In the genomic region with DNA sequence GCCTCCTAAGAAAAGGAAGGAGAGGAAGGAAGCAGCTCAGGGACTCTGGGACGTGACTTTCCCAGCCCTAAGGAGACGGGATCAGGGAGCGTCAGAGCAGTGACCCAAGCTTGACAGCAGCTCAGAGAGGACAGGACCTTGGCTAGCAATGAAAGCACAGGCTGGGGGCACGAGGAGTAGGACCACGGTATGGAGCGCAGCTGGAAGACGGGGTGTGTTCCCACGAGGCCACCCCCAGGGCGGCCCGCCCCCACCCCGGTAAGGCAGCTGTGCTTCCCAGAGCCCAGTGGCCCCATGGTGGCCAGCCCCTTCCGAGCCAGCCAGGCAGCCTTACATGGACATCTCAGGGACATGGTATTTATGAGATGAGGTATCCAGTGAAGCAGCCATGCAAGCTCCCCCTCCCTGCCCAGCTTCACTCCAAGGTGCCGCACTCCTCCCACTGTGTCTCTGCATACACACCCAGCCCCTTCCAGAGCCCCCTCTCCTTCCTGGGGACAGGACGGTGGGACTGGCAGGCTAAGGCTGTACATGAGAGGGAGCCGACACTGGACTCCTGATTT, we compare ENCODE assay signal across 15 cellular contexts. TPM values are rescaled to one million over a fixed set of nuclear protein-coding genes. Genes with fewer than 3 reads are reported as not detected.
DNase-seq lines count a peak whose midpoint lies in the region; ATAC-seq and TF ChIP-seq lines count a peak whose summit lies in the region.
"Had no signal": no experiment of that assay in that cellular context is flagged by ENCODE, and none has a peak within 500 bp of the region (broad histone marks: within the 10 kb centered on the region; RNA-seq: fewer than 3 reads in every experiment).

No MANE protein-coding gene starts in this region.

- H3K4me3 Mint-ChIP-seq in activated T-cell treated with anti-CD3 and anti-CD28 coated beads, Interleukin-2, amount 50 U/mL, for 72 hours: no peak overlapping the region
- H3K4me3 Mint-ChIP-seq: activated T-cell treated with anti-CD3 and anti-CD28 coated beads, Interleukin-2, amount 50 U/mL, for 24 hours had no signal

- no peak overlapping the region for H3K27ac Mint-ChIP-seq in activated T-cell treated with anti-CD3 and anti-CD28 coated beads, Interleukin-2, amount 50 U/mL, for 72 hours
- H3K27ac Mint-ChIP-seq: activated T-cell treated with anti-CD3 and anti-CD28 coated beads, Interleukin-2, amount 50 U/mL, for 24 hours had no signal

- H3K27ac ChIP-seq in Panc1 (ENCODE audit: low read length): no peak overlapping the region
- peak overlapping the region in 4 of 5 donors; percentile 78 to 83 (median 80) for H3K27ac ChIP-seq in stomach

- no peak for DNase-seq in Panc1 (ENCODE audit: low read depth, low spot score)
- peak; percentile 74 for DNase-seq in Right ventricle myocardium inferior (ENCODE audit: missing footprints)
- peak; percentile 89 for DNase-seq in mesenteric fat pad (ENCODE audit: low spot score)
- DNase-seq in stomach: peak; percentile 23
- DNase-seq in activated CD4-positive, alpha-beta T cell treated with anti-CD3 and anti-CD28 coated beads, Interleukin-2, amount 50 U/mL, for 1 hour: no peak
- DNase-seq in activated T-cell treated with anti-CD3 and anti-CD28 coated beads, Interleukin-2, amount 50 U/mL, for 72 hours: no peak
- DNase-seq in MV-4-11 (lab: John Stamatoyannopoulos, UW): no peak
- DNase-seq: activated CD4-positive, alpha-beta T cell treated with anti-CD3 and anti-CD28 coated beads for 48 hours; activated T-cell treated with anti-CD3 and anti-CD28 coated beads, Interleukin-2, amount 50 U/mL, for 24 hours; amygdala; GOT3; mesendoderm; NCI-H82; SHP77 had no signal

- no peaks in the 10 kb centered on the region for H3K4me1 Mint-ChIP-seq in activated T-cell treated with anti-CD3 and anti-CD28 coated beads, Interleukin-2, amount 50 U/mL, for 72 hours (ENCODE audit: low read depth)

- TF ChIP-seq POLR2A in stomach (IDR thresholded peaks at IDR 0.05): no peak

- H3K27me3 ChIP-seq in Panc1 (ENCODE audit: control insufficient read depth, insufficient read depth, low read length) (peaks cover 9% of the 10 kb centered on the region; the same call in 1 of the 2 replicates), stomach (no peaks in the 10 kb centered on the region)

- H3K36me3 ChIP-seq in Panc1 (ENCODE audit: control insufficient read depth, insufficient read depth, low read length) (no peaks in the 10 kb centered on the region), stomach (no peaks in the 10 kb centered on the region)

- 64 to 87% (median 78%) methylated on average over 14 to 15 of the region's 15 CpGs for WGBS in stomach, 5 donors

- no peaks in the 10 kb centered on the region for H3K4me1 ChIP-seq in Panc1 (ENCODE audit: control insufficient read depth, insufficient read depth, low read length)
- peaks cover 24 to 79% (median 45%) of the 10 kb centered on the region in 4 donors for H3K4me1 ChIP-seq in stomach

- ATAC-seq in Panc1 (peak; percentile 46; the same call in 1 of the 2 replicates), Right ventricle myocardium inferior (peak; percentile 23), HG03095 (IDR thresholded peaks at IDR 0.05; ENCODE audit: unreplicated experiment) (no peak)
- no peak for ATAC-seq in activated T-cell treated with anti-CD3 and anti-CD28 coated beads, Interleukin-2, amount 50 U/mL, for 72 hours (replicated peaks in 1 of 2)

- no peak overlapping the region for H3K4me3 ChIP-seq in Panc1 (ENCODE audit: low read depth in 2 of 2, low read length in 2 of 2)
- peak overlapping the region in 1 of 4 donors; percentile 5 for H3K4me3 ChIP-seq in stomach

- POLR2A ChIA-PET in Panc1 (lab: Charles Lee): no interaction called here

- H3K9me3 Mint-ChIP-seq in activated T-cell treated with anti-CD3 and anti-CD28 coated beads, Interleukin-2, amount 50 U/mL, for 72 hours: no peaks in the 10 kb centered on the region
- H3K9me3 Mint-ChIP-seq: activated T-cell treated with anti-CD3 and anti-CD28 coated beads, Interleukin-2, amount 50 U/mL, for 24 hours had no signal

- no peaks in the 10 kb centered on the region for H3K27me3 Mint-ChIP-seq in activated T-cell treated with anti-CD3 and anti-CD28 coated beads, Interleukin-2, amount 50 U/mL, for 72 hours (ENCODE audit: low read depth)

- no peak for TF ChIP-seq CTCF in Panc1 (IDR thresholded peaks at IDR 0.05)
- no peak for TF ChIP-seq CTCF in stomach (IDR thresholded peaks at IDR 0.05)

- in situ Hi-C loops in Panc1 (cut with HindIII; ENCODE audit: low pct_unique_long_range_greater_than_20kb, low sequenced_read_pairs): no loop called here

- CTCF ChIA-PET in Panc1 (lab: Charles Lee): interaction anchor here (0.6 kb wide), 2 partner anchors 9 to 24 kb away, joined by 3 to 5 read pairs; no protein-coding TSS in a partner anchor

- H3K9me3 ChIP-seq in Panc1 (ENCODE audit: control insufficient read depth, insufficient read depth, low read depth, low read length) (no peaks in the 10 kb centered on the region), stomach (no peaks in the 10 kb centered on the region)

- no peaks in the 10 kb centered on the region for H3K36me3 Mint-ChIP-seq in activated T-cell treated with anti-CD3 and anti-CD28 coated beads, Interleukin-2, amount 50 U/mL, for 72 hours (ENCODE audit: insufficient read depth in 2 of 2)

- BruUV-seq in Panc1 (replicated peaks; lab: Mats Ljungman, UMichigan): no TSS peak

- intact Hi-C loops in Panc1 (cut with micrococcal nuclease; ENCODE audit: unreplicated experiment): no loop called here
- intact Hi-C loops in Right ventricle myocardium inferior (cut with DNase I): no loop called here
- intact Hi-C loops in stomach (cut with DNase I; ENCODE audit: low total_unique reads): no loop called here

- no peak for TF ChIP-seq EP300 in stomach (IDR thresholded peaks at IDR 0.05)

RNA-seq across cellular contexts. Expression of gene TNS1, which starts 45.8 kb away (rescaled TPM):
- total RNA-seq in Panc1 (2021; ENCODE audit: unreplicated experiment) (0.49 TPM), Right ventricle myocardium inferior (705 TPM), mesenteric fat pad (449 TPM), stomach (100 to 1,000 TPM; 145 to 682 (median 198) TPM)
- 0.23 TPM for polyA plus RNA-seq in Panc1 (2012; ENCODE audit: insufficient read length)
- 10 to 100 TPM; 18.5 to 44.9 (median 33.2) TPM for polyA plus RNA-seq in stomach
- under 1 TPM; 0.65 to 0.93 TPM for total RNA-seq in activated T-cell treated with anti-CD3 and anti-CD28 coated beads, Interleukin-2, amount 50 U/mL, for 72 hours

Comparison
In these comparisons a context has a peak if more than half of its experiments do, and no peak if none do; other contexts are left out.
1. ATAC-seq: peak in Panc1 (single experiment) and Right ventricle myocardium inferior (single experiment); none in activated T-cell treated with anti-CD3 and anti-CD28 coated beads, Interleukin-2, amount 50 U/mL, for 72 hours (0 of 2) and HG03095 (single experiment).
2. DNase-seq: peak in Right ventricle myocardium inferior (single experiment), mesenteric fat pad (single experiment) and stomach (single experiment); none in Panc1 (single experiment), activated CD4-positive, alpha-beta T cell treated with anti-CD3 and anti-CD28 coated beads, Interleukin-2, amount 50 U/mL, for 1 hour (single experiment), activated T-cell treated with anti-CD3 and anti-CD28 coated beads, Interleukin-2, amount 50 U/mL, for 72 hours (0 of 2) and MV-4-11 (single experiment).
3. RNA of gene TNS1, which starts 45.8 kb away (total RNA-seq): 705 TPM in Right ventricle myocardium inferior (single experiment), 449 TPM in mesenteric fat pad (single experiment) and 145 to 682 TPM in stomach; 0.65 to 0.93 TPM in activated T-cell treated with anti-CD3 and anti-CD28 coated beads, Interleukin-2, amount 50 U/mL, for 72 hours and 0.49 TPM in Panc1 (single experiment); every median in the first group is over 10 times any median in the second.